ENCODE assay signal across 9 cellular contexts in the genomic region with DNA sequence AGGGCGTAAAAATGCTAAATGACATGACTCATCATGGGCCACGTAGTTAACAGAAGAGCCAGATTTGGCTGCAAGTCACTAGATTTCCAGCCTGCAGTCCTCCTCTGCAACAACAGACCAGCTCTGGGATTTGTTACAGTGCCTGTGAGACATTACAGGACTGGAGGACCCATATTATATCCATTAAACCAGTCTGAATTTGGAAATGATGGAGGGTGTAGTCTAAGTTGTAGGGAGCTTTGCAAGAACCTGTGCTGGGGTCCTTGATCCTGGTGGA. TPM values are rescaled to one million over a fixed set of nuclear protein-coding genes. Genes with fewer than 3 reads are reported as not detected.
A peak's percentile ranks its signal among the peaks of the same experiment; 100 is the strongest.
DNase-seq lines count a peak whose midpoint lies in the region; ATAC-seq, FAIRE-seq and TF ChIP-seq lines count a peak whose summit lies in the region.
"Had no signal": no experiment of that assay in that cellular context is flagged by ENCODE, and none has a peak within 500 bp of the region (broad histone marks: within the 10 kb centered on the region; RNA-seq: fewer than 3 reads in every experiment).

No MANE protein-coding gene starts in this region.

- H3K27me3 ChIP-seq in vagina (no peaks in the 10 kb centered on the region), small intestine (ENCODE audit: control insufficient read depth in 2 of 2, insufficient read depth in 2 of 2, low read length in 2 of 2) (no peaks in the 10 kb centered on the region)

- H3K4me1 ChIP-seq in vagina (peaks cover 28% of the 10 kb centered on the region), small intestine (ENCODE audit: control insufficient read depth in 2 of 2, insufficient read depth in 1 of 2, low read depth in 1 of 2, low read length in 1 of 2) (peaks cover 0 to 6% of the 10 kb centered on the region in 2 donors)

- DNase-seq in Right ventricle myocardium inferior (ENCODE audit: missing footprints) (no peak), cardiac septum (ENCODE audit: low spot score) (no peak), coronary artery (ENCODE audit: low spot score) (no peak), lung microvascular endothelial cell (ENCODE audit: low read depth in 2 of 2) (peak; percentile 79 to 81), vagina (ENCODE audit: extremely low spot score in 2 of 2) (no peak), NOMO-1 treated with dmso at 0.1 percent for 144 hours (lab: John Stamatoyannopoulos, UW; ENCODE audit: unreplicated experiment) (no peak), small intestine (no peak), NCI-H1092 (lab: John Stamatoyannopoulos, UW) (no peak)
- DNase-seq: SW 1271 had no signal

- TF ChIP-seq POLR2A in vagina (IDR thresholded peaks at IDR 0.05), result no peak

- intact Hi-C loops in Right ventricle myocardium inferior (cut with DNase I), result loop anchor here (2.0 to 5.0 kb wide), 4 partner anchors 26 to 120 kb away; partner anchors contain the start of gene IQGAP1
- intact Hi-C loops in cardiac septum (cut with DNase I), result loop anchor here (1.0 kb wide), 1 partner anchor 119 kb away; no protein-coding TSS in a partner anchor
- intact Hi-C loops in vagina (cut with DNase I), result loop anchor here (10.0 kb wide), 1 partner anchor 112 kb away; no protein-coding TSS in a partner anchor

- H3K36me3 ChIP-seq in vagina (no peaks in the 10 kb centered on the region), small intestine (ENCODE audit: control insufficient read depth in 2 of 2, insufficient read depth in 2 of 2, low read length in 2 of 2) (no peaks in the 10 kb centered on the region)

- 45 to 79% (median 69%) methylated on average over 2 of the region's 2 CpGs for WGBS in small intestine, 3 donors

- ATAC-seq in Right ventricle myocardium inferior, result peak; percentile 70

- no peak for FAIRE-seq in small intestine (lab: Jason Lieb, UNC)

- H3K9me3 ChIP-seq in vagina (no peaks in the 10 kb centered on the region), small intestine (ENCODE audit: control insufficient read depth, low read depth) (no peaks in the 10 kb centered on the region)

- no peak for TF ChIP-seq CTCF in coronary artery (IDR thresholded peaks at IDR 0.05)
- TF ChIP-seq CTCF in vagina (IDR thresholded peaks at IDR 0.05), result no peak

- peak overlapping the region; percentile 5 to 69 for H3K27ac ChIP-seq in coronary artery
- peak overlapping the region; percentile 78 for H3K27ac ChIP-seq in vagina
- no peak overlapping the region for H3K27ac ChIP-seq in small intestine (ENCODE audit: low read depth in 1 of 2, low read length in 1 of 2)

- H3K4me3 ChIP-seq in coronary artery (no peak overlapping the region), vagina (no peak overlapping the region), small intestine (ENCODE audit: low read depth in 1 of 2, low read length in 2 of 2) (no peak overlapping the region)

RNA-seq across cellular contexts. Expression of gene ZNF774, which starts 10.8 kb away (rescaled TPM):
- total RNA-seq in Right ventricle myocardium inferior (4.6 TPM), cardiac septum (5.6 TPM), lung microvascular endothelial cell (0.65 and 0.79 TPM in 2 replicates), vagina (8.3 TPM)
- 1 to 10 TPM in 2 of 3 donors, under 1 TPM in 1; 0.89 to 2.1 (median 1.4) TPM for polyA plus RNA-seq in small intestine

RNA-seq across cellular contexts. Expression of gene IQGAP1, which starts 25.2 kb away (rescaled TPM):
- total RNA-seq in Right ventricle myocardium inferior, result 47.6 TPM
- total RNA-seq in cardiac septum, result 45.6 TPM
- total RNA-seq in lung microvascular endothelial cell, result 128 and 141 TPM in 2 replicates
- 261 TPM for total RNA-seq in vagina
- polyA plus RNA-seq in small intestine, result 10 to 100 TPM; 54.3 to 77.9 (median 61.7) TPM

Comparison
In these comparisons a context has a peak if more than half of its experiments do, and no peak if none do; other contexts are left out.
1. DNase-seq: peak in lung microvascular endothelial cell (2 of 2); none in Right ventricle myocardium inferior (single experiment), cardiac septum (single experiment), coronary artery (single experiment), vagina (0 of 2), NOMO-1 treated with dmso at 0.1 percent for 144 hours (single experiment), small intestine (single experiment) and NCI-H1092 (single experiment).
2. H3K27ac ChIP-seq: peak in coronary artery (2 of 2) and vagina (single experiment); none in small intestine (0 of 2).